ENCODE assay signal across 10 cellular contexts in genomic region chr2:144454466-144455287, GRCh38.
DNase-seq lines count a peak whose midpoint lies in the region; ATAC-seq lines count a peak whose summit lies in the region.
"Had no signal": no experiment of that assay in that cellular context is flagged by ENCODE, and none has a peak within 500 bp of the region (broad histone marks: within the 10 kb centered on the region; RNA-seq: fewer than 3 reads in every experiment).

No MANE protein-coding gene starts in this region.

- POLR2A ChIA-PET in activated CD4-positive, alpha-beta T cell treated with anti-CD3 and anti-CD28 coated beads for 36 hours (lab: Charles Lee), result interaction anchor here (0.6 to 0.7 kb wide), 2 partner anchors 10 to 11 kb away, joined by 3 to 4 read pairs; no protein-coding TSS in a partner anchor

- ATAC-seq in activated CD4-positive, alpha-beta T cell treated with anti-CD3 and anti-CD28 coated beads for 36 hours, result peak; percentile 82
- ATAC-seq in HG03354 (IDR thresholded peaks at IDR 0.05; ENCODE audit: poor library complexity, severe bottlenecking, unreplicated experiment), result peak; percentile 55
- peak; percentile 61 for ATAC-seq in effector memory CD8-positive, alpha-beta T cell (replicated peaks)
- peak; percentile 60 for ATAC-seq in stimulated activated memory B cell treated with anti-CD40 and anti-IgM and Interleukin-4, amounts not matched to agents 10 μg/mL and 1 μg/mL and 100 μg/mL, for 72 hours
- ATAC-seq: A549 had no signal

- no peak overlapping the region for H3K4me3 Mint-ChIP-seq in activated CD4-positive, alpha-beta T cell treated with anti-CD3 and anti-CD28 coated beads for 36 hours
- H3K4me3 Mint-ChIP-seq in effector memory CD8-positive, alpha-beta T cell, result peak overlapping the region; percentile 33 to 75
- H3K4me3 Mint-ChIP-seq in stimulated activated memory B cell treated with anti-CD40 and anti-IgM and Interleukin-4, amounts not matched to agents 10 μg/mL and 1 μg/mL and 100 μg/mL, for 72 hours, result peak overlapping the region; percentile 7

- H3K36me3 Mint-ChIP-seq in activated CD4-positive, alpha-beta T cell treated with anti-CD3 and anti-CD28 coated beads for 36 hours (ENCODE audit: low read depth), result no peaks in the 10 kb centered on the region
- H3K36me3 Mint-ChIP-seq in effector memory CD8-positive, alpha-beta T cell (ENCODE audit: insufficient read depth), result peaks cover 45% of the 10 kb centered on the region
- no peaks in the 10 kb centered on the region for H3K36me3 Mint-ChIP-seq in stimulated activated memory B cell treated with anti-CD40 and anti-IgM and Interleukin-4, amounts not matched to agents 10 μg/mL and 1 μg/mL and 100 μg/mL, for 72 hours

- H3K9me3 Mint-ChIP-seq in activated CD4-positive, alpha-beta T cell treated with anti-CD3 and anti-CD28 coated beads for 36 hours (ENCODE audit: low read depth), result no peaks in the 10 kb centered on the region
- H3K9me3 Mint-ChIP-seq in effector memory CD8-positive, alpha-beta T cell, result no peaks in the 10 kb centered on the region
- no peaks in the 10 kb centered on the region for H3K9me3 Mint-ChIP-seq in stimulated activated memory B cell treated with anti-CD40 and anti-IgM and Interleukin-4, amounts not matched to agents 10 μg/mL and 1 μg/mL and 100 μg/mL, for 72 hours

- CTCF ChIA-PET in activated CD4-positive, alpha-beta T cell treated with anti-CD3 and anti-CD28 coated beads for 36 hours (lab: Charles Lee), result no interaction called here

- H3K27ac Mint-ChIP-seq in activated CD4-positive, alpha-beta T cell treated with anti-CD3 and anti-CD28 coated beads for 36 hours, result peak overlapping the region; percentile 16
- peak overlapping the region; percentile 85 to 91 for H3K27ac Mint-ChIP-seq in effector memory CD8-positive, alpha-beta T cell
- H3K27ac Mint-ChIP-seq in stimulated activated memory B cell treated with anti-CD40 and anti-IgM and Interleukin-4, amounts not matched to agents 10 μg/mL and 1 μg/mL and 100 μg/mL, for 72 hours, result peak overlapping the region; percentile 6

- intact Hi-C loops in activated CD4-positive, alpha-beta T cell treated with anti-CD3 and anti-CD28 coated beads for 36 hours (cut with DNase I, micrococcal nuclease), result loop anchor here (2.0 kb wide), 2 partner anchors 40 to 62 kb away; no protein-coding TSS in a partner anchor

- peaks cover 48% of the 10 kb centered on the region for H3K4me1 Mint-ChIP-seq in activated CD4-positive, alpha-beta T cell treated with anti-CD3 and anti-CD28 coated beads for 36 hours
- H3K4me1 Mint-ChIP-seq in effector memory CD8-positive, alpha-beta T cell (ENCODE audit: low read depth in 2 of 2), result peaks cover 50 to 76% of the 10 kb centered on the region in 2 donors
- H3K4me1 Mint-ChIP-seq in stimulated activated memory B cell treated with anti-CD40 and anti-IgM and Interleukin-4, amounts not matched to agents 10 μg/mL and 1 μg/mL and 100 μg/mL, for 72 hours, result peaks cover 74% of the 10 kb centered on the region

- DNase-seq in activated CD4-positive, alpha-beta T cell treated with anti-CD3 and anti-CD28 coated beads for 36 hours, result peak; percentile 36
- DNase-seq in activated CD4-positive, alpha-beta T cell treated with anti-CD3 and anti-CD28 coated beads for 4 hours, result no peak
- DNase-seq in effector memory CD8-positive, alpha-beta T cell, result no peak
- no peak for DNase-seq in SHP77 (lab: John Stamatoyannopoulos, UW)
- DNase-seq in NCI-H1694 (lab: John Stamatoyannopoulos, UW), result no peak
- no peak for DNase-seq in putamen (ENCODE audit: low spot score)
- DNase-seq: effector CD4-positive, alpha-beta T cell had no signal

- H3K27me3 Mint-ChIP-seq in activated CD4-positive, alpha-beta T cell treated with anti-CD3 and anti-CD28 coated beads for 36 hours, result peaks cover 21% of the 10 kb centered on the region
- no peaks in the 10 kb centered on the region for H3K27me3 Mint-ChIP-seq in effector memory CD8-positive, alpha-beta T cell
- H3K27me3 Mint-ChIP-seq in stimulated activated memory B cell treated with anti-CD40 and anti-IgM and Interleukin-4, amounts not matched to agents 10 μg/mL and 1 μg/mL and 100 μg/mL, for 72 hours, result no peaks in the 10 kb centered on the region

Comparison
In these comparisons a context has a peak if more than half of its experiments do, and no peak if none do; other contexts are left out.
1. H3K27ac Mint-ChIP-seq: peak in every context shown above with its lines; median percentile 88 in effector memory CD8-positive, alpha-beta T cell; 16 in activated CD4-positive, alpha-beta T cell treated with anti-CD3 and anti-CD28 coated beads for 36 hours; 6 in stimulated activated memory B cell treated with anti-CD40 and anti-IgM and Interleukin-4, amounts not matched to agents 10 μg/mL and 1 μg/mL and 100 μg/mL, for 72 hours.